ENCODE assay signal across 8 cellular contexts in genomic region chr9:98796364-98797101, GRCh38. TPM values are rescaled to one million over a fixed set of nuclear protein-coding genes. Genes with fewer than 3 reads are reported as not detected.
DNase-seq lines count a peak whose midpoint lies in the region; ATAC-seq and TF ChIP-seq lines count a peak whose summit lies in the region.

TSS of gene ANKS6 (minus strand) at chr9:98796555. CDS start at chr9:98796491, 64 bp downstream.

- CTCF ChIA-PET in activated CD4-positive, alpha-beta memory T cell treated with anti-CD3 and anti-CD28 coated beads for 36 hours (lab: Charles Lee): interaction anchor here (1.7 kb wide), 1 partner anchor 11 kb away, joined by 8 read pairs; the partner anchor contains the start of gene GALNT12

- intact Hi-C loops in activated CD4-positive, alpha-beta memory T cell treated with anti-CD3 and anti-CD28 coated beads for 36 hours (cut with micrococcal nuclease): loop anchor here (1.0 to 10.0 kb wide), 4 partner anchors 10 to 872 kb away; partner anchors contain the start of genes TBC1D2 and TRMO
- intact Hi-C loops in lower lobe of right lung (cut with DNase I): no loop called here

- H3K4me1 Mint-ChIP-seq in activated CD4-positive, alpha-beta memory T cell treated with anti-CD3 and anti-CD28 coated beads for 36 hours (ENCODE audit: low read depth): peaks cover 27% of the 10 kb centered on the region

- H3K27ac ChIP-seq in lower lobe of right lung: peak within 1 kb of the TSS; percentile 83

- ATAC-seq in GM18499 (IDR thresholded peaks at IDR 0.05; ENCODE audit: insufficient read depth, unreplicated experiment) (peak; percentile 44), HG03025 (IDR thresholded peaks at IDR 0.05; ENCODE audit: low FRiP score, unreplicated experiment) (peak; percentile 83), lower lobe of right lung (peak; percentile 94 to 97)

- peak within 1 kb of the TSS; percentile 76 for H3K4me3 Mint-ChIP-seq in activated CD4-positive, alpha-beta memory T cell treated with anti-CD3 and anti-CD28 coated beads for 36 hours

- no peaks in the 10 kb centered on the region for H3K27me3 ChIP-seq in lower lobe of right lung (ENCODE audit: low read depth)

- peaks cover 5% of the 10 kb centered on the region for H3K36me3 Mint-ChIP-seq in activated CD4-positive, alpha-beta memory T cell treated with anti-CD3 and anti-CD28 coated beads for 36 hours

- H3K9me3 ChIP-seq in lower lobe of right lung: no peaks in the 10 kb centered on the region

- DNase-seq in A172 (ENCODE audit: low spot score): peak; percentile 40
- DNase-seq in NCI-H460 (ENCODE audit: extremely low read depth, low read depth): peak; percentile 74
- peak; percentile 84 for DNase-seq in activated CD4-positive, alpha-beta memory T cell treated with anti-CD3 and anti-CD28 coated beads for 36 hours
- peak; percentile 88 for DNase-seq in ecto neural progenitor cell (ENCODE audit: low spot score)
- peak; percentile 88 for DNase-seq in lower lobe of right lung
- peak; percentile 54 to 86 (median 71) for DNase-seq in stimulated activated CD4-positive, alpha-beta T cell treated with anti-CD3 and anti-CD28 coated beads, TNF-alpha, amount 100 ng/mL, for 1 hour (ENCODE audit: low read depth in 3 of 3, low spot score in 1 of 3)

- POLR2A ChIA-PET in activated CD4-positive, alpha-beta memory T cell treated with anti-CD3 and anti-CD28 coated beads for 36 hours (lab: Charles Lee): interaction anchor here (1.8 kb wide), 1 partner anchor 12 kb away, joined by 8 read pairs; no protein-coding TSS in a partner anchor

- TF ChIP-seq CTCF in lower lobe of right lung (IDR thresholded peaks at IDR 0.05): peak; percentile 39

- no peaks in the 10 kb centered on the region for H3K36me3 ChIP-seq in lower lobe of right lung

- H3K9me3 Mint-ChIP-seq in activated CD4-positive, alpha-beta memory T cell treated with anti-CD3 and anti-CD28 coated beads for 36 hours: peaks cover 15% of the 10 kb centered on the region

- peaks cover 22% of the 10 kb centered on the region for H3K4me1 ChIP-seq in lower lobe of right lung

- no peaks in the 10 kb centered on the region for H3K27me3 Mint-ChIP-seq in activated CD4-positive, alpha-beta memory T cell treated with anti-CD3 and anti-CD28 coated beads for 36 hours

- peak within 1 kb of the TSS; percentile 77 for H3K4me3 ChIP-seq in lower lobe of right lung

- peak within 1 kb of the TSS; percentile 54 for H3K27ac Mint-ChIP-seq in activated CD4-positive, alpha-beta memory T cell treated with anti-CD3 and anti-CD28 coated beads for 36 hours

RNA-seq across cellular contexts. Expression of gene ANKS6, which starts in this region (rescaled TPM):
- total RNA-seq in A172 (2014; rRNA removed; shearing (Covaris generic)): 30.8 and 39.4 TPM in 2 replicates
- total RNA-seq in NCI-H460 (2014; rRNA removed; shearing (Covaris generic)): 22.9 and 32.2 TPM in 2 replicates
- 46.3 and 77.2 TPM in 2 replicates for polyA plus RNA-seq in NCI-H460 (2014; cell fraction: nucleus; rRNA removed)
- total RNA-seq in activated CD4-positive, alpha-beta memory T cell treated with anti-CD3 and anti-CD28 coated beads for 36 hours: 10 to 100 TPM; 13.0 to 16.0 TPM
- 16.5 TPM for total RNA-seq in lower lobe of right lung

Comparison
In these comparisons a context has a peak if more than half of its experiments do, and no peak if none do; other contexts are left out.
1. Peak in every context shown above with its lines: DNase-seq, ATAC-seq, H3K4me3 ChIP-seq and H3K27ac ChIP-seq.
2. ATAC-seq: peak in every context shown above with its lines; median percentile 96 in lower lobe of right lung; 83 in HG03025; 44 in GM18499.